Comparison of ENCODE assay signal across 20 cellular contexts in genomic region chr19:36436531-36436930, GRCh38. TPM values are rescaled to one million over a fixed set of nuclear protein-coding genes. Genes with fewer than 3 reads are reported as not detected.
A peak's percentile ranks its signal among the peaks of the same experiment; 100 is the strongest.
DNase-seq lines count a peak whose midpoint lies in the region; ATAC-seq, FAIRE-seq and TF ChIP-seq lines count a peak whose summit lies in the region.
"Had no signal": no experiment of that assay in that cellular context is flagged by ENCODE, and none has a peak within 500 bp of the region (broad histone marks: within the 10 kb centered on the region; RNA-seq: fewer than 3 reads in every experiment).

No MANE protein-coding gene starts in this region.

- H3K4me3 ChIP-seq in NB4 (ENCODE audit: low read depth, low read length) (no peak overlapping the region), K562 (no peak overlapping the region), suprapubic skin (no peak overlapping the region)
- H3K4me3 ChIP-seq: BLaER1 treated with 17β-estradiol and CSF1 and Interleukin-3, amounts not matched to agents 10 nM and 100 nM; spleen; vagina had no signal

- no peak for ATAC-seq in K562
- peak; percentile 43 to 46 for ATAC-seq in naive B cell (ENCODE audit: low read depth in 2 of 2)
- ATAC-seq in HG03521 (IDR thresholded peaks at IDR 0.05; ENCODE audit: unreplicated experiment) = no peak

- H3K9me3 ChIP-seq in K562 (replicated peaks; ENCODE audit: control insufficient read depth, insufficient read depth, low read depth, low read length) (no peaks in the 10 kb centered on the region; the same call in 1 of the 2 replicates), suprapubic skin (peaks cover 15% of the 10 kb centered on the region)
- H3K9me3 ChIP-seq: vagina had no signal

- H4K20me1 ChIP-seq in K562 (replicated peaks; ENCODE audit: control insufficient read depth, insufficient read depth, low read length) = no peaks in the 10 kb centered on the region
- H4K20me1 ChIP-seq: BLaER1 treated with 17β-estradiol and CSF1 and Interleukin-3, amounts not matched to agents 10 nM and 100 nM had no signal

- POLR2A ChIA-PET in K562 (lab: Yijun Ruan, JAX) = no interaction called here

- no peaks in the 10 kb centered on the region for H3K4me1 ChIP-seq in K562 (replicated peaks in 1 of 2; ENCODE audit: control insufficient read depth in 2 of 2, insufficient read depth in 2 of 2, low read length in 2 of 2)
- no peaks in the 10 kb centered on the region for H3K4me1 ChIP-seq in suprapubic skin
- H3K4me1 ChIP-seq: BLaER1 treated with 17β-estradiol and CSF1 and Interleukin-3, amounts not matched to agents 10 nM and 100 nM; parathyroid adenoma; spleen; vagina had no signal

- TF ChIP-seq EP300 in K562 (IDR thresholded peaks at IDR 0.05; ENCODE audit: low read length) = no peak
- TF ChIP-seq EP300 in suprapubic skin (IDR thresholded peaks at IDR 0.05) = no peak

- H3K27me3 ChIP-seq in K562 (ENCODE audit: control insufficient read depth in 2 of 2, insufficient read depth in 2 of 2, low read length in 2 of 2) (no peaks in the 10 kb centered on the region), suprapubic skin (no peaks in the 10 kb centered on the region)
- H3K27me3 ChIP-seq: BLaER1 treated with 17β-estradiol and CSF1 and Interleukin-3, amounts not matched to agents 10 nM and 100 nM; spleen; vagina had no signal

- no peaks in the 10 kb centered on the region for H3K27me3 Mint-ChIP-seq in naive B cell
- H3K27me3 Mint-ChIP-seq: activated CD4-positive, alpha-beta T cell treated with anti-CD3 and anti-CD28 coated beads, Interleukin-2, amount 10 ng/mL, durations not matched to agents 7 days and 5 days had no signal

- H3K27ac Mint-ChIP-seq in naive B cell = peak overlapping the region in 1 of 6 donors; percentile 54
- H3K27ac Mint-ChIP-seq: activated CD4-positive, alpha-beta T cell treated with anti-CD3 and anti-CD28 coated beads, Interleukin-2, amount 10 ng/mL, durations not matched to agents 7 days and 5 days; HFFc6 had no signal

- H3K27ac ChIP-seq in K562 (ENCODE audit: extremely low read depth, low read depth, low read length) = no peak overlapping the region
- H3K27ac ChIP-seq in suprapubic skin = no peak overlapping the region
- H3K27ac ChIP-seq: BLaER1 treated with 17β-estradiol and CSF1 and Interleukin-3, amounts not matched to agents 10 nM and 100 nM; parathyroid adenoma; spleen; vagina had no signal

- intact Hi-C loops in K562 (cut with micrococcal nuclease) = no loop called here

- no peak for TF ChIP-seq RAD21 in K562 (CRISPR knock-in tag; conservative IDR thresholded peaks at IDR 0.05 in 1 of 2, IDR thresholded peaks at IDR 0.05 in 1 of 2)

- no peak overlapping the region for H3K4me3 Mint-ChIP-seq in naive B cell
- H3K4me3 Mint-ChIP-seq: activated CD4-positive, alpha-beta T cell treated with anti-CD3 and anti-CD28 coated beads, Interleukin-2, amount 10 ng/mL, durations not matched to agents 7 days and 5 days; HFFc6 had no signal

- no peaks in the 10 kb centered on the region for H3K9me1 ChIP-seq in K562 (ENCODE audit: control insufficient read depth, insufficient read depth, low read length)

- peaks cover 8 to 50% (median 32%) of the 10 kb centered on the region in 7 donors for H3K9me3 Mint-ChIP-seq in naive B cell

- TF ChIP-seq POLR2A in NB4 (IDR thresholded peaks at IDR 0.05; ENCODE audit: extremely low read depth, insufficient read length) = no peak
- TF ChIP-seq POLR2A in K562 (conservative IDR thresholded peaks at IDR 0.05) = no peak
- no peak for TF ChIP-seq POLR2A in suprapubic skin (IDR thresholded peaks at IDR 0.05)

- H3K36me3 Mint-ChIP-seq in naive B cell = peaks cover 4 to 29% of the 10 kb centered on the region in 2 donors

- BruUV-seq in K562 (replicated peaks; lab: Mats Ljungman, UMichigan) = no TSS peak

- 5% methylated on average over 2 of the region's 2 CpGs for WGBS in K562 (ENCODE audit: insufficient coverage, low coverage, missing lambda C conversion rate)
- 50% methylated on average over 2 of the region's 2 CpGs for WGBS in suprapubic skin

- H3K9ac ChIP-seq in K562 (ENCODE audit: insufficient read depth in 1 of 2, low read depth in 2 of 2, low read length in 2 of 2) = no peak overlapping the region
- H3K9ac ChIP-seq: BLaER1 treated with 17β-estradiol and CSF1 and Interleukin-3, amounts not matched to agents 10 nM and 100 nM; parathyroid adenoma had no signal

- H3K36me3 ChIP-seq in K562 (ENCODE audit: control insufficient read depth, insufficient read depth, low read length) = no peaks in the 10 kb centered on the region
- H3K36me3 ChIP-seq in suprapubic skin = no peaks in the 10 kb centered on the region
- H3K36me3 ChIP-seq: BLaER1 treated with 17β-estradiol and CSF1 and Interleukin-3, amounts not matched to agents 10 nM and 100 nM; spleen; vagina had no signal

- in situ Hi-C loops in K562 (cut with MboI) = no loop called here

- CTCF ChIA-PET in K562 (lab: Yijun Ruan, JAX; ENCODE audit: low intra/inter-chr PET ratio) = no interaction called here

- TF ChIP-seq CTCF in GM10266 (IDR thresholded peaks at IDR 0.05; ENCODE audit: control insufficient read depth, insufficient read depth, low read depth, missing control alignments) (no peak), NB4 (IDR thresholded peaks at IDR 0.05; ENCODE audit: low read depth, low read length) (no peak), K562 (IDR thresholded peaks at IDR 0.05 in 2 of 3, conservative IDR thresholded peaks at IDR 0.05 in 1 of 3; ENCODE audit: insufficient read depth in 2 of 3, low read depth in 1 of 3, low read length in 3 of 3) (no peak), suprapubic skin (IDR thresholded peaks at IDR 0.05) (no peak)

- no peaks in the 10 kb centered on the region for H3K79me2 ChIP-seq in K562 (ENCODE audit: control insufficient read depth, insufficient read depth, low read length)
- H3K79me2 ChIP-seq: parathyroid adenoma had no signal

- no peak for FAIRE-seq in K562 (lab: Jason Lieb, UNC)

- no peak overlapping the region for H3K4me2 ChIP-seq in K562 (ENCODE audit: insufficient read depth, low read length)
- H3K4me2 ChIP-seq: BLaER1 treated with 17β-estradiol and CSF1 and Interleukin-3, amounts not matched to agents 10 nM and 100 nM had no signal

- peaks cover 0 to 4% (median 0%) of the 10 kb centered on the region in 3 donors for H3K4me1 Mint-ChIP-seq in naive B cell
- H3K4me1 Mint-ChIP-seq: activated CD4-positive, alpha-beta T cell treated with anti-CD3 and anti-CD28 coated beads, Interleukin-2, amount 10 ng/mL, durations not matched to agents 7 days and 5 days had no signal

- peak; percentile 17 for DNase-seq in GM10266 (ENCODE audit: extremely low spot score)
- DNase-seq in NB4 (ENCODE audit: low read depth) = peak; percentile 4
- no peak for DNase-seq in K562 (ENCODE audit: extremely low read depth in 1 of 4, low spot score in 3 of 4)
- DNase-seq in naive B cell = peak; percentile 17
- no peak for DNase-seq in activated T-cell treated with anti-CD3 and anti-CD28 coated beads, Interleukin-2, amount 50 U/mL, for 1 hour
- DNase-seq in suprapubic skin (ENCODE audit: low spot score in 2 of 2) = no peak
- DNase-seq: activated CD4-positive, alpha-beta T cell treated with anti-CD3 and anti-CD28 coated beads, Interleukin-2, amount 10 ng/mL, durations not matched to agents 7 days and 5 days; activated T-cell treated with anti-CD3 and anti-CD28 coated beads, Interleukin-2, amount 50 U/mL, for 48 hours; erythroblast; HFFc6; Kasumi-1; NCI-H1694 treated with DMSO at 0.1 percent for 48 hours; NCI-H69; SHP77 treated with DMSO at 0.1 percent for 48 hours; spleen; stimulated activated naive CD4-positive, alpha-beta T cell treated with Interleukin-2 at 50 U/mL for 16 hours had no signal

- no peak overlapping the region for H2AFZ ChIP-seq in K562 (ENCODE audit: low read depth, low read length)
- H2AFZ ChIP-seq: parathyroid adenoma had no signal

RNA-seq across cellular contexts. Expression of gene ZFP82, which starts 18.1 kb away (rescaled TPM):
- 5.8 and 15.0 TPM in 2 replicates for total RNA-seq in K562 (2011; cell fraction: chromatin; rRNA removed; ENCODE audit: low replicate concordance)
- 5.0 and 7.0 TPM in 2 replicates for total RNA-seq in K562 (2011; cell fraction: nucleolus; rRNA removed)
- 7.0 and 7.6 TPM in 2 replicates for total RNA-seq in K562 (2011; cell fraction: nucleoplasm; rRNA removed)
- total RNA-seq in K562 (2014; rRNA removed) (2.0 and 2.2 TPM in 2 replicates), K562 (2014; rRNA removed; fragmentation: Illumina TruSeq; extraction: Trizol) (3.3 and 3.5 TPM in 2 replicates), K562 (2015; rRNA removed; fragmentation: Illumina TruSeq; extraction: Trizol) (2.6 and 3.2 TPM in 2 replicates), K562 (2021) (2.3 and 2.5 TPM in 2 replicates), suprapubic skin (1 to 10 TPM in 3 of 4 donors, under 1 TPM in 1; 0.47 to 4.0 (median 1.7) TPM)
- polyA plus RNA-seq in K562 (2011; rRNA removed) (2.4 and 7.0 TPM in 2 replicates), K562 (2014; fragmentation: Illumina TruSeq; extraction: Trizol) (2.8 and 3.0 TPM in 2 replicates), K562 (2014; fragmentation: Nextera tagmentation; extraction: Ambion mirVana) (1 to 10 TPM; 3.0 to 4.0 TPM), K562 (2014; rRNA removed) (2.3 and 2.5 TPM in 2 replicates), naive B cell (ENCODE audit: low read depth in 6 of 6) (10 to 100 TPM; 15.8 to 23.7 (median 17.5) TPM)
- 1.1 TPM in 2 replicates for polyA plus RNA-seq in K562 (2011; cell fraction: cytosol; rRNA removed)
- polyA plus RNA-seq in K562 (2011; cell fraction: nucleus; rRNA removed) = 1.3 and 3.0 TPM in 2 replicates
- polyA plus RNA-seq in K562 (2012) = 1.8 TPM in 2 replicates
- 6.0 and 14.1 TPM in 2 replicates for polyA minus RNA-seq in K562 (2011; rRNA and poly(A)+ RNA removed)
- polyA minus RNA-seq in K562 (2011; cell fraction: cytosol; rRNA and poly(A)+ RNA removed) = 0.73 and 4.1 TPM in 2 replicates
- polyA minus RNA-seq in K562 (2011; cell fraction: nucleus; rRNA and poly(A)+ RNA removed) = 3.2 and 4.3 TPM in 2 replicates

RNA-seq across cellular contexts. Expression of gene ZNF566, which starts 52.8 kb away (rescaled TPM):
- 29.0 and 62.2 TPM in 2 replicates for total RNA-seq in K562 (2011; cell fraction: chromatin; rRNA removed; ENCODE audit: low replicate concordance)
- 16.2 and 17.6 TPM in 2 replicates for total RNA-seq in K562 (2011; cell fraction: nucleolus; rRNA removed)
- total RNA-seq in K562 (2011; cell fraction: nucleoplasm; rRNA removed) = 33.0 and 39.2 TPM in 2 replicates
- total RNA-seq in K562 (2014; rRNA removed) = 5.3 and 5.5 TPM in 2 replicates
- 10.6 and 15.2 TPM in 2 replicates for total RNA-seq in K562 (2014; rRNA removed; fragmentation: Illumina TruSeq; extraction: Trizol)
- total RNA-seq in K562 (2015; rRNA removed; fragmentation: Illumina TruSeq; extraction: Trizol) = 6.3 and 7.6 TPM in 2 replicates
- 7.9 and 9.7 TPM in 2 replicates for total RNA-seq in K562 (2021)
- polyA plus RNA-seq in K562 (2011; rRNA removed) = 9.0 and 11.4 TPM in 2 replicates
- 5.0 and 6.5 TPM in 2 replicates for polyA plus RNA-seq in K562 (2011; cell fraction: cytosol; rRNA removed)
- 4.9 and 6.1 TPM in 2 replicates for polyA plus RNA-seq in K562 (2011; cell fraction: nucleus; rRNA removed)
- 5.5 and 5.6 TPM in 2 replicates for polyA plus RNA-seq in K562 (2012)
- 6.2 and 8.4 TPM in 2 replicates for polyA plus RNA-seq in K562 (2014; fragmentation: Illumina TruSeq; extraction: Trizol)
- polyA plus RNA-seq in K562 (2014; fragmentation: Nextera tagmentation; extraction: Ambion mirVana) = 10 to 100 TPM in 1 of 2 experiments, 1 to 10 TPM in 1; 9.9 to 11.2 TPM
- 8.0 and 9.8 TPM in 2 replicates for polyA plus RNA-seq in K562 (2014; rRNA removed)
- polyA minus RNA-seq in K562 (2011; rRNA and poly(A)+ RNA removed) = 17.5 and 17.9 TPM in 2 replicates
- 2.7 and 6.7 TPM in 2 replicates for polyA minus RNA-seq in K562 (2011; cell fraction: cytosol; rRNA and poly(A)+ RNA removed)
- 8.3 and 13.0 TPM in 2 replicates for polyA minus RNA-seq in K562 (2011; cell fraction: nucleus; rRNA and poly(A)+ RNA removed)
- polyA plus RNA-seq in naive B cell (ENCODE audit: low read depth in 6 of 6) = 10 to 100 TPM; 11.4 to 27.9 (median 17.6) TPM
- 10 to 100 TPM in 1 of 4 donors, 1 to 10 TPM in 3; 6.4 to 24.4 (median 7.4) TPM for total RNA-seq in suprapubic skin

RNA-seq across cellular contexts. Expression of gene ZFP14, which starts 57.5 kb away (rescaled TPM):
- 2.0 and 7.1 TPM in 2 replicates for total RNA-seq in K562 (2011; cell fraction: chromatin; rRNA removed; ENCODE audit: low replicate concordance)
- 1.3 and 2.3 TPM in 2 replicates for total RNA-seq in K562 (2011; cell fraction: nucleolus; rRNA removed)
- 2.7 and 3.1 TPM in 2 replicates for total RNA-seq in K562 (2011; cell fraction: nucleoplasm; rRNA removed)
- total RNA-seq in K562 (2014; rRNA removed) (0.41 and 1.1 TPM in 2 replicates), K562 (2014; rRNA removed; fragmentation: Illumina TruSeq; extraction: Trizol) (1.5 and 2.1 TPM in 2 replicates), K562 (2015; rRNA removed; fragmentation: Illumina TruSeq; extraction: Trizol) (1.4 and 2.1 TPM in 2 replicates), K562 (2021) (0.65 and 1.2 TPM in 2 replicates), suprapubic skin (10 to 100 TPM in 1 of 4 donors, 1 to 10 TPM in 3; 1.5 to 10.5 (median 3.6) TPM)
- polyA plus RNA-seq in K562 (2011; rRNA removed) (1.3 and 1.9 TPM in 2 replicates), K562 (2014; fragmentation: Illumina TruSeq; extraction: Trizol) (0.35 and 0.80 TPM in 2 replicates), K562 (2014; fragmentation: Nextera tagmentation; extraction: Ambion mirVana) (1 to 10 TPM; 1.6 to 1.7 TPM), K562 (2014; rRNA removed) (0.30 and 0.94 TPM in 2 replicates), naive B cell (ENCODE audit: low read depth in 6 of 6) (10 to 100 TPM in 1 of 6 donors, 1 to 10 TPM in 5; 2.9 to 11.6 (median 5.2) TPM)
- 0.22 and 0.59 TPM in 2 replicates for polyA plus RNA-seq in K562 (2011; cell fraction: cytosol; rRNA removed)
- 1.0 and 1.1 TPM in 2 replicates for polyA plus RNA-seq in K562 (2011; cell fraction: nucleus; rRNA removed)
- 0.82 and 0.89 TPM in 2 replicates for polyA plus RNA-seq in K562 (2012)
- polyA minus RNA-seq in K562 (2011; rRNA and poly(A)+ RNA removed) = 2.1 and 2.2 TPM in 2 replicates
- 0.18 and 0.38 TPM in 2 replicates for polyA minus RNA-seq in K562 (2011; cell fraction: cytosol; rRNA and poly(A)+ RNA removed)
- polyA minus RNA-seq in K562 (2011; cell fraction: nucleus; rRNA and poly(A)+ RNA removed) = 0.94 and 1.7 TPM in 2 replicates

Comparison
In these comparisons a context has a peak if more than half of its experiments do, and no peak if none do; other contexts are left out.
1. DNase-seq: peak in GM10266 (single experiment), NB4 (single experiment) and naive B cell (single experiment); none in K562 (0 of 4), activated T-cell treated with anti-CD3 and anti-CD28 coated beads, Interleukin-2, amount 50 U/mL, for 1 hour (single experiment) and suprapubic skin (0 of 2).
2. ATAC-seq: peak in naive B cell (2 of 2); none in K562 (single experiment) and HG03521 (single experiment).